22 cellular contexts compared by ENCODE assay signal in genomic region chr4:164384416-164384815, GRCh38.
DNase-seq lines count a peak whose midpoint lies in the region; TF ChIP-seq lines count a peak whose summit lies in the region.
"Had no signal": no experiment of that assay in that cellular context is flagged by ENCODE, and none has a peak within 500 bp of the region (broad histone marks: within the 10 kb centered on the region; RNA-seq: fewer than 3 reads in every experiment).

No MANE protein-coding gene starts in this region.

- H3K4me1 Mint-ChIP-seq in nephron, result peaks cover 7% of the 10 kb centered on the region
- H3K4me1 Mint-ChIP-seq: CD4-positive, CD25-positive, alpha-beta regulatory T cell had no signal

- H3K36me3 ChIP-seq in WERI-Rb-1 (no peaks in the 10 kb centered on the region), SJCRH30 (no peaks in the 10 kb centered on the region), H7 (replicated peaks; ENCODE audit: control insufficient read depth, insufficient read depth, low read length) (no peaks in the 10 kb centered on the region)
- H3K36me3 ChIP-seq: brain microvascular endothelial cell, heart left ventricle, suprapubic skin had no signal

- peaks cover 66% of the 10 kb centered on the region for H3K27me3 Mint-ChIP-seq in nephron (ENCODE audit: low read depth)

- H3K4me3 Mint-ChIP-seq in nephron, result peak overlapping the region in 2 of 3 experiments; percentile 35 to 74
- H3K4me3 Mint-ChIP-seq: activated CD8-positive, alpha-beta T cell treated with anti-CD3 and anti-CD28 coated beads for 36 hours; CD4-positive, CD25-positive, alpha-beta regulatory T cell had no signal

- H3K4me3 ChIP-seq in WERI-Rb-1 (ENCODE audit: low read depth, low read length) (peak overlapping the region; percentile 82), SJCRH30 (no peak overlapping the region), H7 (ENCODE audit: insufficient read depth, low read depth, low read length) (no peak overlapping the region)

- H3K27ac ChIP-seq in WERI-Rb-1, result no peak overlapping the region
- H3K27ac ChIP-seq in temporal lobe (ENCODE audit: low read depth, low read length), result peak overlapping the region; percentile 96
- no peak overlapping the region for H3K27ac ChIP-seq in SJCRH30
- H3K27ac ChIP-seq: brain microvascular endothelial cell, heart left ventricle, suprapubic skin had no signal

- no peaks in the 10 kb centered on the region for H3K4me1 ChIP-seq in SJCRH30

- no peak for TF ChIP-seq CTCF in WERI-Rb-1 (IDR thresholded peaks at IDR 0.05; ENCODE audit: low read depth, low read length)
- TF ChIP-seq CTCF in nephron (IDR thresholded peaks at IDR 0.05; ENCODE audit: unreplicated experiment in 3 of 3), result no peak

- intact Hi-C loops in cardiac septum (cut with DNase I), result no loop called here

- no peaks in the 10 kb centered on the region for H3K27me3 ChIP-seq in WERI-Rb-1 (ENCODE audit: insufficient read depth, low read depth, severe bottlenecking)
- no peaks in the 10 kb centered on the region for H3K27me3 ChIP-seq in SJCRH30
- peaks cover 35% of the 10 kb centered on the region for H3K27me3 ChIP-seq in H7 (ENCODE audit: control insufficient read depth, insufficient read depth, low read length)
- H3K27me3 ChIP-seq: brain microvascular endothelial cell had no signal

- H3K36me3 Mint-ChIP-seq in nephron (ENCODE audit: low read depth), result no peaks in the 10 kb centered on the region
- H3K36me3 Mint-ChIP-seq: CD4-positive, CD25-positive, alpha-beta regulatory T cell had no signal

- no peak overlapping the region for H3K27ac Mint-ChIP-seq in nephron
- H3K27ac Mint-ChIP-seq: activated CD8-positive, alpha-beta T cell treated with anti-CD3 and anti-CD28 coated beads for 36 hours; CD4-positive, CD25-positive, alpha-beta regulatory T cell had no signal

- no peaks in the 10 kb centered on the region for H3K9me3 ChIP-seq in WERI-Rb-1 (ENCODE audit: severe bottlenecking)
- no peaks in the 10 kb centered on the region for H3K9me3 ChIP-seq in SJCRH30 (replicated peaks)
- H3K9me3 ChIP-seq: heart left ventricle, suprapubic skin had no signal

- DNase-seq in WERI-Rb-1 (no peak), globus pallidus (ENCODE audit: low spot score) (peak; percentile 60), cardiac septum (ENCODE audit: low spot score) (no peak), SJCRH30 (no peak), UCSD-AML1 (lab: John Stamatoyannopoulos, UW; ENCODE audit: unreplicated experiment) (no peak), H7 (no peak)
- DNase-seq: activated CD8-positive, alpha-beta T cell treated with anti-CD3 and anti-CD28 coated beads for 36 hours; activated effector memory CD4-positive, alpha-beta T cell treated with anti-CD3 and anti-CD28 coated beads, Interleukin-2, amount 50 U/mL, for 16 hours; activated T-cell treated with anti-CD3 and anti-CD28 coated beads for 4 hours; CD4-positive, CD25-positive, alpha-beta regulatory T cell; cortex of kidney; DMS 273 treated with DMSO at 0.1 percent for 48 hours; Kasumi-1; NCI-H187; NCI-H2227 treated with DMSO at 0.1 percent for 48 hours; NCI-H774; T-helper 9 cell had no signal

- H3K9me3 Mint-ChIP-seq in nephron, result no peaks in the 10 kb centered on the region
- H3K9me3 Mint-ChIP-seq: activated CD8-positive, alpha-beta T cell treated with anti-CD3 and anti-CD28 coated beads for 36 hours had no signal
